ENCODE assay signal across 39 cellular contexts in the genomic region with DNA sequence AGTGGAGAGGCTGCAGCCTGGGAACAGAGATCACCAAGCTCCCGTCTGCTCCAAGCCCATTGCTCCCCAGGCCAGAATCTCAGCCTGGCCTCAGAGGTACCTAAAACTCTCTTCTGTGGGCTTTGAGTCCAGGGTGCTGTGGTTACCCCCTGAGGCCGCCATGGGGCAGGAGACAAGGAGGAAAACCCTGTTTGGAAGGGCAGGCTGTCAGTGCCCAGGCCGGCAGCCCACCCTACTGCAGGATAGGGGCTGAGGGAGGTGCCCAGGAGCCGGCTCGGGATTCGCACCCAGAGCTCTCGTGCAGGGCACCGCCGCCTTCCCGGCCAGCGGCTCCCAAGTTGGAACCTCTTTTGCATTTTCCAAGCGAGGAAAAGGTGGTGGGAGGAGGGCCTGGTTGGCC. TPM values are rescaled to one million over a fixed set of nuclear protein-coding genes. Genes with fewer than 3 reads are reported as not detected.
"Had no signal": no experiment of that assay in that cellular context is flagged by ENCODE, and none has a peak within 500 bp of the region (broad histone marks: within the 10 kb centered on the region; RNA-seq: fewer than 3 reads in every experiment).

No MANE protein-coding gene starts in this region.

- H3K27me3 ChIP-seq: SJCRH30 had no signal

- H3K4me3 ChIP-seq: adrenal gland, K562, Peyer's patch, SJCRH30, SK-N-MC had no signal

- H3K4me1 Mint-ChIP-seq: activated CD4-positive, alpha-beta memory T cell treated with anti-CD3 and anti-CD28 coated beads, Interleukin-2, amount 10 ng/mL, durations not matched to agents 7 days and 5 days; activated CD8-positive, alpha-beta memory T cell treated with anti-CD3 and anti-CD28 coated beads, Interleukin-2, amount 10 ng/mL, durations not matched to agents 7 days and 5 days; activated T-helper 17 cell treated with anti-CD3 and anti-CD28 coated beads, Interleukin-2, amount 50 U/mL, for 72 hours had no signal

- H3K4me1 ChIP-seq: adrenal gland had no signal

- H3K27ac Mint-ChIP-seq: activated CD4-positive, alpha-beta memory T cell treated with anti-CD3 and anti-CD28 coated beads, Interleukin-2, amount 10 ng/mL, durations not matched to agents 7 days and 5 days; activated CD8-positive, alpha-beta memory T cell treated with anti-CD3 and anti-CD28 coated beads, Interleukin-2, amount 10 ng/mL, durations not matched to agents 7 days and 5 days; activated naive CD4-positive, alpha-beta T cell treated with anti-CD3 and anti-CD28 coated beads, Interleukin-2, amount 50 U/mL, for 72 hours; activated T-cell treated with anti-CD3 and anti-CD28 coated beads, Interleukin-2, amount 50 U/mL, for 72 hours; activated T-helper 17 cell treated with anti-CD3 and anti-CD28 coated beads, Interleukin-2, amount 50 U/mL, for 72 hours had no signal

- DNase-seq: activated CD4-positive, alpha-beta memory T cell treated with anti-CD3 and anti-CD28 coated beads, Interleukin-2, amount 10 ng/mL, durations not matched to agents 7 days and 5 days; activated CD4-positive, alpha-beta T cell treated with anti-CD3 and anti-CD28 coated beads for 1 hour; activated CD4-positive, alpha-beta T cell treated with anti-CD3 and anti-CD28 coated beads for 48 hours; activated CD4-positive, CD25-positive, alpha-beta regulatory T cell; activated CD8-positive, alpha-beta memory T cell treated with anti-CD3 and anti-CD28 coated beads for 24 hours; activated CD8-positive, alpha-beta memory T cell treated with anti-CD3 and anti-CD28 coated beads, Interleukin-2, amount 10 ng/mL, durations not matched to agents 7 days and 5 days; activated CD8-positive, alpha-beta memory T cell treated with anti-CD3 and anti-CD28 coated beads, Interleukin-2, amount 50 U/mL, for 48 hours; activated effector memory CD4-positive, alpha-beta T cell treated with anti-CD3 and anti-CD28 coated beads, Interleukin-2, amount 50 U/mL, for 16 hours; activated naive CD4-positive, alpha-beta T cell; activated T-cell treated with anti-CD3 and anti-CD28 coated beads, Interleukin-2, amount 50 U/mL, for 72 hours; adrenal gland; IMR-90; NCI-H1092 treated with DMSO at 0.1 percent for 48 hours; NCI-H1417; NCI-H146; NCI-H187; NCI-H2029 treated with DMSO at 0.1 percent for 48 hours; NCI-H2107; NCI-H2171; NCI-H510A; NCI-H526; NCI-H748 treated with DMSO at 0.1 percent for 48 hours; NK-92 treated with Interleukin-12 subunit alpha and Interleukin-12 subunit beta, amount 100 ng/mL, for 24 hours; PC-3; Peyer's patch; RPMI8226; SHP77; SJCRH30; T-helper 1 cell; T-helper 2 cell; T-helper 9 cell had no signal

- ATAC-seq: activated CD8-positive, alpha-beta memory T cell treated with anti-CD3 and anti-CD28 coated beads, Interleukin-2, amount 10 ng/mL, durations not matched to agents 7 days and 5 days; activated naive CD4-positive, alpha-beta T cell treated with anti-CD3 and anti-CD28 coated beads, Interleukin-2, amount 50 U/mL, for 72 hours; activated T-cell treated with anti-CD3 and anti-CD28 coated beads, Interleukin-2, amount 50 U/mL, for 72 hours; activated T-helper 17 cell treated with anti-CD3 and anti-CD28 coated beads, Interleukin-2, amount 50 U/mL, for 72 hours; K562; PC-3 had no signal

- H3K36me3 Mint-ChIP-seq: activated CD8-positive, alpha-beta memory T cell treated with anti-CD3 and anti-CD28 coated beads, Interleukin-2, amount 10 ng/mL, durations not matched to agents 7 days and 5 days; activated naive CD4-positive, alpha-beta T cell treated with anti-CD3 and anti-CD28 coated beads, Interleukin-2, amount 50 U/mL, for 72 hours; brain had no signal

- H3K27ac ChIP-seq: adrenal gland, Peyer's patch, SJCRH30, SK-N-MC, VCaP had no signal

- H3K36me3 ChIP-seq: adrenal gland, Peyer's patch, SJCRH30 had no signal

- H3K9me3 ChIP-seq: adrenal gland, Peyer's patch, SJCRH30 had no signal

- H3K9me3 Mint-ChIP-seq: activated CD4-positive, alpha-beta memory T cell treated with anti-CD3 and anti-CD28 coated beads, Interleukin-2, amount 10 ng/mL, durations not matched to agents 7 days and 5 days; activated naive CD4-positive, alpha-beta T cell treated with anti-CD3 and anti-CD28 coated beads, Interleukin-2, amount 50 U/mL, for 72 hours; activated T-cell treated with anti-CD3 and anti-CD28 coated beads, Interleukin-2, amount 50 U/mL, for 72 hours; activated T-helper 17 cell treated with anti-CD3 and anti-CD28 coated beads, Interleukin-2, amount 50 U/mL, for 72 hours; brain had no signal

- H3K4me3 Mint-ChIP-seq: activated CD4-positive, alpha-beta memory T cell treated with anti-CD3 and anti-CD28 coated beads, Interleukin-2, amount 10 ng/mL, durations not matched to agents 7 days and 5 days; activated CD8-positive, alpha-beta memory T cell treated with anti-CD3 and anti-CD28 coated beads, Interleukin-2, amount 10 ng/mL, durations not matched to agents 7 days and 5 days; activated T-cell treated with anti-CD3 and anti-CD28 coated beads, Interleukin-2, amount 50 U/mL, for 72 hours; activated T-helper 17 cell treated with anti-CD3 and anti-CD28 coated beads, Interleukin-2, amount 50 U/mL, for 72 hours; brain had no signal

RNA-seq across cellular contexts. Expression of gene UNCX, which starts 24.5 kb away (rescaled TPM):
- total RNA-seq: activated CD4-positive, alpha-beta memory T cell treated with anti-CD3 and anti-CD28 coated beads, Interleukin-2, amount 10 ng/mL, durations not matched to agents 7 days and 5 days; activated CD8-positive, alpha-beta memory T cell treated with anti-CD3 and anti-CD28 coated beads, Interleukin-2, amount 10 ng/mL, durations not matched to agents 7 days and 5 days; activated naive CD4-positive, alpha-beta T cell treated with anti-CD3 and anti-CD28 coated beads, Interleukin-2, amount 50 U/mL, for 72 hours; activated T-cell treated with anti-CD3 and anti-CD28 coated beads, Interleukin-2, amount 50 U/mL, for 72 hours; activated T-helper 17 cell treated with anti-CD3 and anti-CD28 coated beads, Interleukin-2, amount 50 U/mL, for 72 hours; adrenal gland; bronchial epithelial cell; IMR-90; K562; M059J; PC-3; Peyer's patch had no signal
- polyA plus RNA-seq: adrenal gland, IMR-90, K562 had no signal
